Comparison of ENCODE assay signal across 8 cellular contexts in genomic region chr5:179558261-179558799, GRCh38. TPM values are rescaled to one million over a fixed set of nuclear protein-coding genes. Genes with fewer than 3 reads are reported as not detected.
DNase-seq lines count a peak whose midpoint lies in the region; ATAC-seq, FAIRE-seq and TF ChIP-seq lines count a peak whose summit lies in the region.
"Not testable (repeated sequence)": the region's sequence is repeated elsewhere in the genome, so short reads cannot be mapped to it uniquely, and the experiment has no call there.

No MANE protein-coding gene starts in this region.

- H3K9me3 ChIP-seq in CD4-positive, CD25-positive, alpha-beta regulatory T cell (ENCODE audit: control insufficient read depth in 2 of 2, low read length in 2 of 2); HUES48 (ENCODE audit: control insufficient read depth, insufficient read depth, low read length); astrocyte (ENCODE audit: insufficient read depth, low read depth, low read length); esophagus squamous epithelium; lower lobe of right lung; osteoblast (ENCODE audit: low read depth, low read length): not testable (repeated sequence)

- H3K27me3 ChIP-seq in CD4-positive, CD25-positive, alpha-beta regulatory T cell (ENCODE audit: control insufficient read depth, insufficient read depth, low read length); HUES48 (ENCODE audit: control insufficient read depth, insufficient read depth, low read length); astrocyte (ENCODE audit: insufficient read depth, low read length); esophagus squamous epithelium; lower lobe of right lung (ENCODE audit: low read depth); osteoblast (ENCODE audit: insufficient read depth, low read length): not testable (repeated sequence)

- H3K27ac ChIP-seq in CD4-positive, CD25-positive, alpha-beta regulatory T cell (ENCODE audit: insufficient read depth, low read length, poor library complexity, severe bottlenecking): peak overlapping the region; percentile 74
- peak overlapping the region; percentile 97 for H3K27ac ChIP-seq in HUES48 (ENCODE audit: low read depth, low read length)
- H3K27ac ChIP-seq in astrocyte (ENCODE audit: low read depth, low read length): not testable (repeated sequence)
- H3K27ac ChIP-seq in esophagus squamous epithelium: peak overlapping the region in 3 of 4 donors; percentile 77 to 88 (median 88)
- H3K27ac ChIP-seq in lower lobe of right lung: peak overlapping the region; percentile 89
- H3K27ac ChIP-seq in osteoblast (ENCODE audit: low read depth, low read length): peak overlapping the region; percentile 44

- not testable (repeated sequence) for TF ChIP-seq CTCF in astrocyte (IDR thresholded peaks at IDR 0.05; ENCODE audit: insufficient read depth, low read depth, low read length); esophagus squamous epithelium (IDR thresholded peaks at IDR 0.05); lower lobe of right lung (IDR thresholded peaks at IDR 0.05); osteoblast (IDR thresholded peaks at IDR 0.05; ENCODE audit: extremely low read depth, low read depth, low read length)

- H3K4me1 ChIP-seq in CD4-positive, CD25-positive, alpha-beta regulatory T cell (ENCODE audit: control insufficient read depth, insufficient read depth, low read length, poor library complexity, severe bottlenecking): peaks cover 13% of the 10 kb centered on the region
- not testable (repeated sequence) for H3K4me1 ChIP-seq in HUES48 (ENCODE audit: control insufficient read depth, insufficient read depth, low read length)
- peaks cover 16% of the 10 kb centered on the region for H3K4me1 ChIP-seq in astrocyte (ENCODE audit: insufficient read depth, low read length)
- peaks cover 11 to 72% (median 17%) of the 10 kb centered on the region in 3 donors for H3K4me1 ChIP-seq in esophagus squamous epithelium
- peaks cover 27% of the 10 kb centered on the region for H3K4me1 ChIP-seq in lower lobe of right lung
- peaks cover 16% of the 10 kb centered on the region for H3K4me1 ChIP-seq in osteoblast (ENCODE audit: insufficient read depth, low read length)

- WGBS in esophagus squamous epithelium, 2 donors: 78 to 86% methylated on average over 15 of the region's 15 CpGs

- H2AFZ ChIP-seq in astrocyte (ENCODE audit: low read depth, low read length); osteoblast (ENCODE audit: low read length): not testable (repeated sequence)

- not testable (repeated sequence) for H4K20me1 ChIP-seq in astrocyte (ENCODE audit: insufficient read depth, low read length); osteoblast (ENCODE audit: insufficient read depth, low read length)

- H3K4me2 ChIP-seq in astrocyte (ENCODE audit: low read length) (peak overlapping the region; percentile 95), osteoblast (ENCODE audit: insufficient read depth, low read length) (peak overlapping the region; percentile 90)

- H3K36me3 ChIP-seq in CD4-positive, CD25-positive, alpha-beta regulatory T cell (ENCODE audit: control insufficient read depth, insufficient read depth, low read length): peaks cover 11% of the 10 kb centered on the region
- H3K36me3 ChIP-seq in HUES48 (ENCODE audit: control insufficient read depth, insufficient read depth, low read length): peaks cover 30% of the 10 kb centered on the region
- peaks cover 10% of the 10 kb centered on the region for H3K36me3 ChIP-seq in astrocyte (ENCODE audit: insufficient read depth, low read length)
- H3K36me3 ChIP-seq in esophagus squamous epithelium: peaks cover 8 to 28% (median 10%) of the 10 kb centered on the region in 3 donors
- H3K36me3 ChIP-seq in lower lobe of right lung: peaks cover 27% of the 10 kb centered on the region
- peaks cover 18% of the 10 kb centered on the region for H3K36me3 ChIP-seq in osteoblast (ENCODE audit: insufficient read depth, low read length)

- H3K79me2 ChIP-seq in astrocyte (ENCODE audit: insufficient read depth, low read length): peaks cover 69% of the 10 kb centered on the region
- H3K79me2 ChIP-seq in osteoblast (ENCODE audit: insufficient read depth, low read length): peaks cover 66% of the 10 kb centered on the region

- not testable (repeated sequence) for DNase-seq in CD4-positive, CD25-positive, alpha-beta regulatory T cell; astrocyte (ENCODE audit: low read depth); esophagus squamous epithelium (lab: John Stamatoyannopoulos, UW); lower lobe of right lung; osteoblast (ENCODE audit: insufficient read length, low spot score, missing footprints)

- TF ChIP-seq POLR2A in esophagus squamous epithelium (IDR thresholded peaks at IDR 0.05): not testable (repeated sequence)

- H3K4me1 Mint-ChIP-seq in CD4-positive, CD25-positive, alpha-beta regulatory T cell: peaks cover 10 to 47% (median 27%) of the 10 kb centered on the region in 4 donors
- peaks cover 25% of the 10 kb centered on the region for H3K4me1 Mint-ChIP-seq in T-helper 1 cell treated with Interleukin-12 subunit alpha and Interleukin-12 subunit beta and Interleukin-4 antibody, amounts not matched to agents 30 μg/mL and 1 μg/mL, for 36 hours (ENCODE audit: low read depth)
- peaks cover 17% of the 10 kb centered on the region for H3K4me1 Mint-ChIP-seq in astrocyte (ENCODE audit: low read depth, unreplicated experiment)
- H3K4me1 Mint-ChIP-seq in stimulated activated naive CD8-positive, alpha-beta T cell treated with anti-CD3 and anti-CD28 coated beads, Interleukin-15, Interleukin-2, amounts not matched to agents 100 ng/mL and 50 ng/mL, for 24 hours (ENCODE audit: low read depth): peaks cover 35% of the 10 kb centered on the region

- H3K4me3 ChIP-seq in CD4-positive, CD25-positive, alpha-beta regulatory T cell (ENCODE audit: low read depth, low read length): peak overlapping the region; percentile 96
- H3K4me3 ChIP-seq in HUES48 (ENCODE audit: low read depth, low read length): peak overlapping the region; percentile 72
- peak overlapping the region; percentile 79 for H3K4me3 ChIP-seq in astrocyte (ENCODE audit: insufficient read depth, low read depth, low read length)
- peak overlapping the region in 2 of 4 donors; percentile 36 to 72 for H3K4me3 ChIP-seq in esophagus squamous epithelium
- H3K4me3 ChIP-seq in lower lobe of right lung: peak overlapping the region; percentile 68
- not testable (repeated sequence) for H3K4me3 ChIP-seq in osteoblast (ENCODE audit: insufficient read depth, low read length)

- H3K27me3 Mint-ChIP-seq in CD4-positive, CD25-positive, alpha-beta regulatory T cell; T-helper 1 cell treated with Interleukin-12 subunit alpha and Interleukin-12 subunit beta and Interleukin-4 antibody, amounts not matched to agents 30 μg/mL and 1 μg/mL, for 36 hours (ENCODE audit: low read depth); astrocyte (ENCODE audit: low read depth, unreplicated experiment); stimulated activated naive CD8-positive, alpha-beta T cell treated with anti-CD3 and anti-CD28 coated beads, Interleukin-15, Interleukin-2, amounts not matched to agents 100 ng/mL and 50 ng/mL, for 24 hours: not testable (repeated sequence)

- peak overlapping the region in 1 of 3 donors; percentile 97 for H3K27ac Mint-ChIP-seq in CD4-positive, CD25-positive, alpha-beta regulatory T cell
- H3K27ac Mint-ChIP-seq in T-helper 1 cell treated with Interleukin-12 subunit alpha and Interleukin-12 subunit beta and Interleukin-4 antibody, amounts not matched to agents 30 μg/mL and 1 μg/mL, for 36 hours: peak overlapping the region; percentile 88
- not testable (repeated sequence) for H3K27ac Mint-ChIP-seq in astrocyte (ENCODE audit: unreplicated experiment)
- H3K27ac Mint-ChIP-seq in stimulated activated naive CD8-positive, alpha-beta T cell treated with anti-CD3 and anti-CD28 coated beads, Interleukin-15, Interleukin-2, amounts not matched to agents 100 ng/mL and 50 ng/mL, for 24 hours: peak overlapping the region; percentile 82

- not testable (repeated sequence) for ATAC-seq in CD4-positive, CD25-positive, alpha-beta regulatory T cell (ENCODE audit: low read depth in 2 of 2); lower lobe of right lung

- peaks cover 18% of the 10 kb centered on the region for H3K36me3 Mint-ChIP-seq in CD4-positive, CD25-positive, alpha-beta regulatory T cell
- peaks cover 15% of the 10 kb centered on the region for H3K36me3 Mint-ChIP-seq in T-helper 1 cell treated with Interleukin-12 subunit alpha and Interleukin-12 subunit beta and Interleukin-4 antibody, amounts not matched to agents 30 μg/mL and 1 μg/mL, for 36 hours (ENCODE audit: low read depth)
- not testable (repeated sequence) for H3K36me3 Mint-ChIP-seq in astrocyte (ENCODE audit: low read depth, unreplicated experiment)
- peaks cover 55% of the 10 kb centered on the region for H3K36me3 Mint-ChIP-seq in stimulated activated naive CD8-positive, alpha-beta T cell treated with anti-CD3 and anti-CD28 coated beads, Interleukin-15, Interleukin-2, amounts not matched to agents 100 ng/mL and 50 ng/mL, for 24 hours (ENCODE audit: low read depth)

- FAIRE-seq in astrocyte (lab: Jason Lieb, UNC): not testable (repeated sequence)

- peak overlapping the region; percentile 88 for H3K9ac ChIP-seq in HUES48 (ENCODE audit: low read depth, low read length)
- not testable (repeated sequence) for H3K9ac ChIP-seq in astrocyte (ENCODE audit: low read length)

- H3K4me3 Mint-ChIP-seq in CD4-positive, CD25-positive, alpha-beta regulatory T cell: peak overlapping the region in 2 of 4 donors; percentile 89 to 97
- H3K4me3 Mint-ChIP-seq in T-helper 1 cell treated with Interleukin-12 subunit alpha and Interleukin-12 subunit beta and Interleukin-4 antibody, amounts not matched to agents 30 μg/mL and 1 μg/mL, for 36 hours: not testable (repeated sequence)
- H3K4me3 Mint-ChIP-seq in astrocyte (ENCODE audit: unreplicated experiment): peak overlapping the region; percentile 93
- peak overlapping the region; percentile 92 for H3K4me3 Mint-ChIP-seq in stimulated activated naive CD8-positive, alpha-beta T cell treated with anti-CD3 and anti-CD28 coated beads, Interleukin-15, Interleukin-2, amounts not matched to agents 100 ng/mL and 50 ng/mL, for 24 hours

- H3K9me3 Mint-ChIP-seq in CD4-positive, CD25-positive, alpha-beta regulatory T cell; T-helper 1 cell treated with Interleukin-12 subunit alpha and Interleukin-12 subunit beta and Interleukin-4 antibody, amounts not matched to agents 30 μg/mL and 1 μg/mL, for 36 hours; astrocyte (ENCODE audit: unreplicated experiment); stimulated activated naive CD8-positive, alpha-beta T cell treated with anti-CD3 and anti-CD28 coated beads, Interleukin-15, Interleukin-2, amounts not matched to agents 100 ng/mL and 50 ng/mL, for 24 hours: not testable (repeated sequence)

- intact Hi-C loops in esophagus squamous epithelium (cut with DNase I); lower lobe of right lung (cut with DNase I): not testable (repeated sequence)

RNA-seq across cellular contexts. Expression of gene RUFY1, which starts 8.0 kb away (rescaled TPM):
- 40.4 TPM for total RNA-seq in CD4-positive, CD25-positive, alpha-beta regulatory T cell
- polyA plus RNA-seq in CD4-positive, CD25-positive, alpha-beta regulatory T cell: 10 to 100 TPM; 18.3 to 25.9 (median 23.7) TPM
- 26.3 and 34.1 TPM in 2 replicates for total RNA-seq in astrocyte
- 10 to 100 TPM; 27.1 to 63.8 (median 45.8) TPM for total RNA-seq in esophagus squamous epithelium
- total RNA-seq in lower lobe of right lung: 58.8 TPM
- total RNA-seq in osteoblast: 51.8 and 54.2 TPM in 2 replicates
